Comparison of ENCODE assay signal across 19 cellular contexts in the genomic region with DNA sequence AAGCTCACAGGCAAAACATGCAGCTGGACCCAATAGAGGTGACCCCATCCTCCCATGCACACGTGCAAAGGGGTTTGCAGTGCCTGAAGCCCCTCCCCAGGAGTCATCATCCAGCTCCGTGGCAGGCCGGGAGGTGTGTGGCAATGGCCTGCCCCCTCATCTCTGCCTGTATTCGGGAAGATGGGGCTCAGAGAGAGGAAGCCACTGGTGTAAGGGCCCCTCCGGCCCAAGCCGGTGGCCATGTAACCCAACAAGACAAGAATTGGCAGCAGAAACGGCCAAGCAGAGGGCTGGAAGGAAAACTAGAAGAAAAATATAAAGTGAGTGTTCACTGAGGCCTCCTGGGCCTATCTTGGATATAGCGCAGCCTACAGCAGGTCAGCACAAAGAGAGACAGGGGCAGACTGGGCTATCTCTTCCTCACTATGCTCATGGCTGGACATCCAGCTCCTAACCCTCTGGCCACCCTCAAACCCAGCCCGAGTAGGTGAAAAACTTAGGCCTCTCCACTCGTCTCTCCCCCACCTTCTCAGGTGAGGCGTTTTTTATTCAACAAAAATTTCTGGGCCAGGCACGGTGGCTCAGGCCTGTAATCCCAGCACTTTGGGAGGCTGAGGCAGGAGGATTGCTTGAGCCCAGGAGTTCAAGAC.
"Had no signal": no experiment of that assay in that cellular context is flagged by ENCODE, and none has a peak within 500 bp of the region (broad histone marks: within the 10 kb centered on the region; RNA-seq: fewer than 3 reads in every experiment).

No MANE protein-coding gene starts in this region.

- H3K4me1 Mint-ChIP-seq: stimulated activated effector memory CD8-positive, alpha-beta T cell treated with anti-CD3 and anti-CD28 coated beads, Interleukin-12 subunit alpha, Interleukin-12 subunit beta, amount 100 ng/mL, for 72 hours had no signal

- H3K9me3 Mint-ChIP-seq: natural killer cell treated with Interleukin-12 subunit alpha and Interleukin-12 subunit beta and Interleukin-15 and Interleukin-18, amount 100 ng/mL, for 72 hours; stimulated activated effector memory CD8-positive, alpha-beta T cell treated with anti-CD3 and anti-CD28 coated beads, Interleukin-12 subunit alpha, Interleukin-12 subunit beta, amount 100 ng/mL, for 72 hours; stimulated activated naive CD8-positive, alpha-beta T cell treated with anti-CD3 and anti-CD28 coated beads, Interleukin-15, Interleukin-2, amounts not matched to agents 100 ng/mL and 50 ng/mL, for 24 hours had no signal

- H3K36me3 Mint-ChIP-seq: natural killer cell treated with Interleukin-12 subunit alpha and Interleukin-12 subunit beta and Interleukin-15 and Interleukin-18, amount 100 ng/mL, for 72 hours; stimulated activated effector memory CD8-positive, alpha-beta T cell treated with anti-CD3 and anti-CD28 coated beads, Interleukin-12 subunit alpha, Interleukin-12 subunit beta, amount 100 ng/mL, for 72 hours had no signal

- H3K27ac Mint-ChIP-seq: natural killer cell treated with Interleukin-12 subunit alpha and Interleukin-12 subunit beta and Interleukin-15 and Interleukin-18, amount 100 ng/mL, for 72 hours; stimulated activated effector memory CD8-positive, alpha-beta T cell treated with anti-CD3 and anti-CD28 coated beads, Interleukin-12 subunit alpha, Interleukin-12 subunit beta, amount 100 ng/mL, for 72 hours; stimulated activated naive CD8-positive, alpha-beta T cell treated with anti-CD3 and anti-CD28 coated beads, Interleukin-15, Interleukin-2, amounts not matched to agents 100 ng/mL and 50 ng/mL, for 24 hours had no signal

- H3K9me3 ChIP-seq: colonic mucosa, heart left ventricle, neutrophil, tibial artery had no signal

- H3K4me3 Mint-ChIP-seq: natural killer cell treated with Interleukin-12 subunit alpha and Interleukin-12 subunit beta and Interleukin-15 and Interleukin-18, amount 100 ng/mL, for 72 hours; stimulated activated effector memory CD8-positive, alpha-beta T cell treated with anti-CD3 and anti-CD28 coated beads, Interleukin-12 subunit alpha, Interleukin-12 subunit beta, amount 100 ng/mL, for 72 hours; stimulated activated naive CD8-positive, alpha-beta T cell treated with anti-CD3 and anti-CD28 coated beads, Interleukin-15, Interleukin-2, amounts not matched to agents 100 ng/mL and 50 ng/mL, for 24 hours had no signal

- DNase-seq: cerebellar nuclear complex; effector CD4-positive, alpha-beta T cell; heart left ventricle; hippocampal formation; islet precursor cell; midbrain; right cardiac atrium; small intestine; stimulated activated CD4-positive, alpha-beta T cell treated with anti-CD3 and anti-CD28 coated beads, Interleukin-4, amount 100 ng/mL, for 1 hour; stimulated activated CD8-positive, alpha-beta memory T cell treated with anti-CD3 and anti-CD28 coated beads, Interleukin-4, amount 100 ng/mL, for 48 hours; tibial artery had no signal

- H3K36me3 ChIP-seq: cardiac muscle cell, colonic mucosa, heart left ventricle, neutrophil, tibial artery had no signal

- H3K27me3 ChIP-seq: cardiac muscle cell, colonic mucosa, tibial artery had no signal

- H3K4me1 ChIP-seq: colonic mucosa had no signal

- ATAC-seq: esophagus mucosa; heart left ventricle; left lobe of liver; natural killer cell treated with Interleukin-12 subunit alpha and Interleukin-12 subunit beta and Interleukin-15 and Interleukin-18, amount 100 ng/mL, for 72 hours; right cardiac atrium; stimulated activated effector memory CD8-positive, alpha-beta T cell treated with anti-CD3 and anti-CD28 coated beads, Interleukin-12 subunit alpha, Interleukin-12 subunit beta, amount 100 ng/mL, for 72 hours had no signal

- H3K4me3 ChIP-seq: cardiac muscle cell, colonic mucosa, heart left ventricle, tibial artery had no signal

- H3K27ac ChIP-seq: cardiac muscle cell, colonic mucosa, heart left ventricle, neutrophil had no signal
